Comparison of ENCODE assay signal across 9 cellular contexts in genomic region chr5:37838933-37839341, GRCh38. TPM values are rescaled to one million over a fixed set of nuclear protein-coding genes. Genes with fewer than 3 reads are reported as not detected.
A peak's percentile ranks its signal among the peaks of the same experiment; 100 is the strongest.
DNase-seq lines count a peak whose midpoint lies in the region; ATAC-seq, FAIRE-seq and TF ChIP-seq lines count a peak whose summit lies in the region.
"Had no signal": no experiment of that assay in that cellular context is flagged by ENCODE, and none has a peak within 500 bp of the region (broad histone marks: within the 10 kb centered on the region; RNA-seq: fewer than 3 reads in every experiment).

No MANE protein-coding gene starts in this region.

- peaks cover 37% of the 10 kb centered on the region for H3K4me1 Mint-ChIP-seq in activated T-cell treated with anti-CD3 and anti-CD28 coated beads, Interleukin-2, amount 50 U/mL, for 72 hours (ENCODE audit: low read depth)

- no peak overlapping the region for H3K27ac Mint-ChIP-seq in activated T-cell treated with anti-CD3 and anti-CD28 coated beads, Interleukin-2, amount 50 U/mL, for 72 hours

- H3K27me3 ChIP-seq in adipocyte (replicated peaks; ENCODE audit: control insufficient read depth, insufficient read depth, low read length): peaks cover 51% of the 10 kb centered on the region
- peaks cover 6 to 60% of the 10 kb centered on the region in 2 experiments for H3K27me3 ChIP-seq in HepG2 (ENCODE audit: control insufficient read depth in 1 of 2, insufficient read depth in 2 of 2, low read length in 2 of 2)
- H3K27me3 ChIP-seq in testis: no peaks in the 10 kb centered on the region

- H3K9me3 Mint-ChIP-seq in activated T-cell treated with anti-CD3 and anti-CD28 coated beads, Interleukin-2, amount 50 U/mL, for 72 hours: no peaks in the 10 kb centered on the region

- CTCF ChIA-PET in HepG2 (lab: Yijun Ruan, JAX; ENCODE audit: low intra/inter-chr PET ratio, low total read pairs): interaction anchor here (2.2 kb wide), 1 partner anchor 354 kb away, joined by 6 read pairs; no protein-coding TSS in a partner anchor

- TSS peak; percentile 65 for BruUV-seq in HepG2 (replicated peaks; lab: Mats Ljungman, UMichigan)

- ATAC-seq in activated T-cell treated with anti-CD3 and anti-CD28 coated beads, Interleukin-2, amount 50 U/mL, for 72 hours (replicated peaks in 1 of 2): no peak
- ATAC-seq in HepG2: no peak
- ATAC-seq in HG02623 (IDR thresholded peaks at IDR 0.05; ENCODE audit: unreplicated experiment): no peak

- H3K27ac ChIP-seq in HepG2 (ENCODE audit: extremely low read length, insufficient read depth, low read length) (no peak overlapping the region), testis (no peak overlapping the region)

- H3K36me3 ChIP-seq in adipocyte (ENCODE audit: control insufficient read depth, insufficient read depth, low read length, severe bottlenecking) (no peaks in the 10 kb centered on the region), HepG2 (replicated peaks in 1 of 2; ENCODE audit: control insufficient read depth in 1 of 2, insufficient read depth in 2 of 2, low read length in 2 of 2) (no peaks in the 10 kb centered on the region), testis (ENCODE audit: low read depth, missing control alignments) (no peaks in the 10 kb centered on the region)

- H3K9ac ChIP-seq in adipocyte (ENCODE audit: low read length) (peak overlapping the region; percentile 84), HepG2 (ENCODE audit: insufficient read depth, low read depth, low read length) (no peak overlapping the region)

- TF ChIP-seq EP300 in HepG2 (IDR thresholded peaks at IDR 0.05; ENCODE audit: low read depth in 2 of 2, low read length in 2 of 2) (no peak), HepG2 (CRISPR knock-in tag; IDR thresholded peaks at IDR 0.05; ENCODE audit: borderline replicate concordance) (no peak)

- peaks cover 0 to 1% of the 10 kb centered on the region in 2 donors for H3K36me3 Mint-ChIP-seq in activated T-cell treated with anti-CD3 and anti-CD28 coated beads, Interleukin-2, amount 50 U/mL, for 72 hours (ENCODE audit: insufficient read depth in 2 of 2)

- no peaks in the 10 kb centered on the region for H4K20me1 ChIP-seq in HepG2 (ENCODE audit: insufficient read depth, low read length)

- peaks cover 81% of the 10 kb centered on the region for H3K27me3 Mint-ChIP-seq in activated T-cell treated with anti-CD3 and anti-CD28 coated beads, Interleukin-2, amount 50 U/mL, for 72 hours (ENCODE audit: low read depth)

- H3K9me3 ChIP-seq in adipocyte (ENCODE audit: control insufficient read depth, low read length) (no peaks in the 10 kb centered on the region), HepG2 (ENCODE audit: low read length) (no peaks in the 10 kb centered on the region), testis (no peaks in the 10 kb centered on the region)

- in situ Hi-C loops in HepG2 (cut with HindIII; ENCODE audit: extremely low pct_ligation_motif_present, low pct_unique_long_range_greater_than_20kb): loop anchor here (5.0 kb wide), 1 partner anchor 353 kb away; no protein-coding TSS in a partner anchor

- H3K4me1 ChIP-seq in adipocyte (ENCODE audit: control insufficient read depth, insufficient read depth, low read length): peaks cover 32% of the 10 kb centered on the region
- H3K4me1 ChIP-seq in HepG2 (ENCODE audit: insufficient read depth, low read length): peaks cover 20% of the 10 kb centered on the region
- H3K4me1 ChIP-seq in testis: peaks cover 13% of the 10 kb centered on the region

- no peak for TF ChIP-seq CTCF in HepG2 (CRISPR knock-in tag; IDR thresholded peaks at IDR 0.05)
- TF ChIP-seq CTCF in testis (IDR thresholded peaks at IDR 0.05): no peak

- no peaks in the 10 kb centered on the region for H3K79me2 ChIP-seq in HepG2 (ENCODE audit: insufficient read depth, low read length)

- no peak for TF ChIP-seq RAD21 in HepG2 (CRISPR knock-in tag; IDR thresholded peaks at IDR 0.05)

- DNase-seq in activated T-cell treated with anti-CD3 and anti-CD28 coated beads, Interleukin-2, amount 50 U/mL, for 72 hours: no peak
- no peak for DNase-seq in activated T-cell treated with anti-CD3 and anti-CD28 coated beads, Interleukin-2, amount 50 U/mL, for 1 hour
- DNase-seq in adipocyte (ENCODE audit: low read depth): peak; percentile 39
- no peak for DNase-seq in HepG2 (ENCODE audit: low spot score)
- no peak for DNase-seq in testis
- no peak for DNase-seq in LoVo (ENCODE audit: low spot score)
- no peak for DNase-seq in amygdala (lab: John Stamatoyannopoulos, UW)

- H3K4me3 ChIP-seq in adipocyte (ENCODE audit: low read length): peak overlapping the region; percentile 81
- peak overlapping the region in 1 of 3 experiments; percentile 64; a peak in 1 of 6 replicates for H3K4me3 ChIP-seq in HepG2 (replicated peaks in 1 of 3; ENCODE audit: insufficient read depth in 1 of 3, low read depth in 2 of 3, low read length in 3 of 3)
- peak overlapping the region; percentile 50 to 64 for H3K4me3 ChIP-seq in testis

- H2AFZ ChIP-seq in HepG2 (ENCODE audit: low read length): no peak overlapping the region

- FAIRE-seq in HepG2 (lab: Jason Lieb, UNC): no peak
- FAIRE-seq: GM19239 had no signal

- WGBS in HepG2 (ENCODE audit: low lambda C conversion rate): 73% methylated on average over 10 of the region's 21 CpGs
- WGBS in testis, 2 donors: 5 to 8% methylated on average over 21 of the region's 21 CpGs

- peak overlapping the region; percentile 72 to 82 for H3K4me3 Mint-ChIP-seq in activated T-cell treated with anti-CD3 and anti-CD28 coated beads, Interleukin-2, amount 50 U/mL, for 72 hours

- H3K4me2 ChIP-seq in HepG2 (ENCODE audit: low read depth, low read length): peak overlapping the region; percentile 80

- intact Hi-C loops in HepG2 (cut with micrococcal nuclease; ENCODE audit: unreplicated experiment) (no loop called here), testis (cut with DNase I; ENCODE audit: low total_unique reads) (loop anchor here (5.0 kb wide), 1 partner anchor 353 kb away; no protein-coding TSS in a partner anchor)

- no peak for TF ChIP-seq POLR2A in HepG2 (IDR thresholded peaks at IDR 0.05; ENCODE audit: insufficient read depth in 1 of 2, low read depth in 2 of 2, low read length in 2 of 2)
- no peak for TF ChIP-seq POLR2A in testis (IDR thresholded peaks at IDR 0.05)

- POLR2A ChIA-PET in HepG2 (lab: Yijun Ruan, JAX): no interaction called here

TF ChIP-seq in HepG2, 621 proteins besides CTCF, POLR2A, EP300 and RAD21 (continues in another document):
- TF ChIP-seq ZNF891 (CRISPR knock-in tag; IDR thresholded peaks at IDR 0.05): 0 out of 2 replicates have a peak, but pooled peaks have one; percentile 0

RNA-seq across cellular contexts. Expression of gene GDNF, which starts 0.9 kb away (rescaled TPM):
- not detected for total RNA-seq in activated T-cell treated with anti-CD3 and anti-CD28 coated beads, Interleukin-2, amount 50 U/mL, for 72 hours
- total RNA-seq in HepG2 (2016; rRNA removed; fragmentation: Illumina TruSeq; extraction: Trizol) (0.20 and 0.46 TPM in 2 replicates), testis (under 1 TPM; 0.37 to 0.71 TPM)
- 0.10 TPM in 1 of 2 replicates, not detected in the other for total RNA-seq in HepG2 (2016; cell fraction: cytosol; rRNA removed; fragmentation: Illumina TruSeq; extraction: Trizol; ENCODE audit: low read depth)
- total RNA-seq in HepG2 (2016; cell fraction: insoluble cytoplasmic fraction; rRNA removed; fragmentation: Illumina TruSeq; extraction: Trizol): 0.19 and 0.56 TPM in 2 replicates
- 0.10 and 0.25 TPM in 2 replicates for total RNA-seq in HepG2 (2016; cell fraction: membrane; rRNA removed; fragmentation: Illumina TruSeq; extraction: Trizol)
- total RNA-seq in HepG2 (2016; cell fraction: nucleus; rRNA removed; fragmentation: Illumina TruSeq; extraction: Trizol): 0.56 and 1.2 TPM in 2 replicates
- polyA plus RNA-seq in HepG2 (2011; rRNA removed) (0.17 and 0.24 TPM in 2 replicates), testis (ENCODE audit: insufficient read depth, low read depth, low replicate concordance) (0.49 TPM)
- 0.05 and 0.17 TPM in 2 replicates for polyA plus RNA-seq in HepG2 (2011; cell fraction: cytosol; rRNA removed)
- polyA plus RNA-seq in HepG2 (2011; cell fraction: nucleus; rRNA removed): 0.29 and 0.45 TPM in 2 replicates
- polyA plus RNA-seq in HepG2 (2012): 0.08 and 0.44 TPM in 2 replicates
- 0.05 and 0.06 TPM in 2 replicates for polyA plus RNA-seq in HepG2 (2016; cell fraction: cytosol; fragmentation: Illumina TruSeq; extraction: Trizol; ENCODE audit: low read depth)
- 0.14 and 0.35 TPM in 2 replicates for polyA plus RNA-seq in HepG2 (2016; cell fraction: insoluble cytoplasmic fraction; fragmentation: Illumina TruSeq; extraction: Trizol; ENCODE audit: low read depth)
- 0.16 and 0.28 TPM in 2 replicates for polyA plus RNA-seq in HepG2 (2016; cell fraction: membrane; fragmentation: Illumina TruSeq; extraction: Trizol; ENCODE audit: low read depth)
- polyA plus RNA-seq in HepG2 (2016; cell fraction: nucleus; fragmentation: Illumina TruSeq; extraction: Trizol; ENCODE audit: insufficient read depth, low read depth): 1.2 and 1.3 TPM in 2 replicates
- 0.16 TPM in 1 of 2 replicates, not detected in the other for polyA minus RNA-seq in HepG2 (2011; rRNA and poly(A)+ RNA removed; ENCODE audit: low replicate concordance)
- polyA minus RNA-seq in HepG2 (2011; cell fraction: cytosol; rRNA and poly(A)+ RNA removed): 0.18 and 0.30 TPM in 2 replicates
- 0.39 and 0.75 TPM in 2 replicates for polyA minus RNA-seq in HepG2 (2011; cell fraction: nucleus; rRNA and poly(A)+ RNA removed)
